23 cellular contexts compared by ENCODE assay signal in the genomic region with DNA sequence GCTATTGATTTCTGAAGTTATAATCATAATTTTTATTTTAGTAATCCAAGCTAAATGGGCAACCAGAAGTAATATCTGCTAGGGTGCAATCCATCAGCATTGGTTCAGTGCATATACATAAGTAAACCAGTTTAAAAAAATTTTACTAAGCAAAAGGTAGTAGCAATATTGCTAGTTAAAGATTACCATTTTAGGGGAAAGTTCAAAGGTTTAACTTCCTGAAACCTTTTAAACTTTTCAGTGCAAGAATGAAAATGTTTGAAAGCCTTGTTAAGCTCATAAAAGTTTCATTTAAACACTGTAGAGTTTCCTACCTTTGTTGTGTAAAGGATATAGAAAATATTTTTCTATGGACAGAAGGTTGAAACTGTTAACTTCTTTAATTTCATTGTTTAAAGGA. TPM values are rescaled to one million over a fixed set of nuclear protein-coding genes. Genes with fewer than 3 reads are reported as not detected.
A peak's percentile ranks its signal among the peaks of the same experiment; 100 is the strongest.
DNase-seq lines count a peak whose midpoint lies in the region; ATAC-seq and TF ChIP-seq lines count a peak whose summit lies in the region.
"Had no signal": no experiment of that assay in that cellular context is flagged by ENCODE, and none has a peak within 500 bp of the region (broad histone marks: within the 10 kb centered on the region; RNA-seq: fewer than 3 reads in every experiment).

No MANE protein-coding gene starts in this region.

- H3K9me3 ChIP-seq in OCI-LY3 (ENCODE audit: insufficient read depth, low read length), result no peaks in the 10 kb centered on the region
- no peaks in the 10 kb centered on the region for H3K9me3 ChIP-seq in hepatocyte (ENCODE audit: low read depth)
- no peaks in the 10 kb centered on the region for H3K9me3 ChIP-seq in right lobe of liver
- no peaks in the 10 kb centered on the region for H3K9me3 ChIP-seq in transverse colon
- no peaks in the 10 kb centered on the region for H3K9me3 ChIP-seq in CD4-positive, alpha-beta memory T cell (ENCODE audit: control insufficient read depth in 1 of 2, low read length in 2 of 2)
- no peaks in the 10 kb centered on the region for H3K9me3 ChIP-seq in left ventricle myocardium inferior (replicated peaks)
- H3K9me3 ChIP-seq: BLaER1 had no signal

- H3K4me2 ChIP-seq in OCI-LY3 (ENCODE audit: low read length) (peak overlapping the region; percentile 66), hepatocyte (peak overlapping the region; percentile 31)
- H3K4me2 ChIP-seq: BLaER1 had no signal

- peak overlapping the region in 1 of 7 donors; percentile 73 for H3K27ac Mint-ChIP-seq in CD4-positive, alpha-beta memory T cell

- intact Hi-C loops in right lobe of liver (cut with DNase I) (no loop called here), transverse colon (cut with DNase I; ENCODE audit: low total_unique reads) (no loop called here), left ventricle myocardium inferior (cut with micrococcal nuclease) (no loop called here)
- intact Hi-C loops in CD4-positive, alpha-beta memory T cell (cut with micrococcal nuclease), result no loop called here

- no peaks in the 10 kb centered on the region for H4K20me1 ChIP-seq in OCI-LY3 (ENCODE audit: insufficient read depth, low read length)
- H4K20me1 ChIP-seq in hepatocyte (ENCODE audit: insufficient read depth, poor library complexity, severe bottlenecking), result no peaks in the 10 kb centered on the region
- H4K20me1 ChIP-seq: BLaER1 had no signal

- H3K4me1 Mint-ChIP-seq in CD4-positive, alpha-beta memory T cell, result peaks cover 0 to 5% (median 3%) of the 10 kb centered on the region in 4 donors

- peak in 3 of 4 donors; percentile 24 to 54 (median 34) for ATAC-seq in right lobe of liver
- ATAC-seq: CD8-positive, alpha-beta T cell; Panc1; SK-N-SH treated with all-trans-retinoic acid at 6 μM for 48 hours had no signal

- H3K27ac ChIP-seq in OCI-LY3 (ENCODE audit: low read length) (peak overlapping the region; percentile 89), hepatocyte (peak overlapping the region; percentile 7), right lobe of liver (no peak overlapping the region), transverse colon (peak overlapping the region; percentile 48 to 73 (median 56)), left ventricle myocardium inferior (replicated peaks) (no peak overlapping the region)
- H3K27ac ChIP-seq in CD4-positive, alpha-beta memory T cell (ENCODE audit: low read depth, low read length), result no peak overlapping the region
- H3K27ac ChIP-seq: BLaER1 had no signal

- in situ Hi-C loops in transverse colon (cut with MboI; ENCODE audit: low pct_ligation_motif_present in 1 of 4, low pct_unique_long_range_greater_than_20kb in 1 of 4, low sequenced_read_pairs in 3 of 4), result no loop called here

- H3K27me3 Mint-ChIP-seq in CD4-positive, alpha-beta memory T cell, result no peaks in the 10 kb centered on the region

- peak overlapping the region; percentile 61 for H3K9ac ChIP-seq in OCI-LY3 (ENCODE audit: low read length)
- H3K9ac ChIP-seq: BLaER1 had no signal

- CTCF ChIA-PET in CD4-positive, alpha-beta memory T cell (lab: Charles Lee; ENCODE audit: partially characterized antibody), result no interaction called here

- H3K4me3 ChIP-seq in OCI-LY3 (ENCODE audit: low read length), result peak overlapping the region; percentile 46
- H3K4me3 ChIP-seq in hepatocyte, result no peak overlapping the region
- no peak overlapping the region for H3K4me3 ChIP-seq in right lobe of liver
- no peak overlapping the region for H3K4me3 ChIP-seq in transverse colon
- no peak overlapping the region for H3K4me3 ChIP-seq in CD4-positive, alpha-beta memory T cell (ENCODE audit: low read length in 2 of 2)
- H3K4me3 ChIP-seq in left ventricle myocardium inferior, result no peak overlapping the region
- H3K4me3 ChIP-seq: BLaER1 had no signal

- H3K4me3 Mint-ChIP-seq in CD4-positive, alpha-beta memory T cell, result no peak overlapping the region
- H3K4me3 Mint-ChIP-seq: CD8-positive, alpha-beta T cell had no signal

- H3K9me3 Mint-ChIP-seq in CD4-positive, alpha-beta memory T cell, result peaks cover 0 to 2% (median 0%) of the 10 kb centered on the region in 8 donors

- no peak overlapping the region for H2AFZ ChIP-seq in OCI-LY3 (ENCODE audit: low read depth, low read length)
- no peak overlapping the region for H2AFZ ChIP-seq in hepatocyte

- TF ChIP-seq CTCF in OCI-LY3 (IDR thresholded peaks at IDR 0.05; ENCODE audit: low read depth, low read length) (no peak), hepatocyte (IDR thresholded peaks at IDR 0.05; ENCODE audit: poor library complexity) (no peak), right lobe of liver (IDR thresholded peaks at IDR 0.05) (no peak), transverse colon (IDR thresholded peaks at IDR 0.05) (no peak), left ventricle myocardium inferior (IDR thresholded peaks at IDR 0.05; ENCODE audit: borderline replicate concordance) (no peak)

- H3K9me2 ChIP-seq in hepatocyte (replicated peaks; ENCODE audit: insufficient read depth), result no peaks in the 10 kb centered on the region

- POLR2A ChIA-PET in CD4-positive, alpha-beta memory T cell (lab: Charles Lee; ENCODE audit: partially characterized antibody), result no interaction called here

- H3K79me2 ChIP-seq in OCI-LY3 (ENCODE audit: low read length) (no peaks in the 10 kb centered on the region), hepatocyte (no peaks in the 10 kb centered on the region)

- DNase-seq in hepatocyte (ENCODE audit: low spot score) (no peak), right lobe of liver (no peak), transverse colon (no peak), midbrain (lab: John Stamatoyannopoulos, UW) (no peak), left ventricle myocardium inferior (no peak)
- DNase-seq in CD4-positive, alpha-beta memory T cell, result no peak
- DNase-seq: ACHN; Calu3; CD8-positive, alpha-beta T cell; DMS153; H7; KG1; NCI-H1092 treated with DMSO at 0.1 percent for 48 hours; NCI-H146; NCI-H2029; NCI-H226; NCI-H510A treated with DMSO at 0.1 percent for 48 hours; NCI-H748 treated with DMSO at 0.1 percent for 48 hours; SIG-M5 had no signal

- H3K36me3 ChIP-seq in OCI-LY3 (replicated peaks; ENCODE audit: low read depth, low read length), result peaks cover 3% of the 10 kb centered on the region
- H3K36me3 ChIP-seq in hepatocyte (replicated peaks; ENCODE audit: insufficient read depth, low read depth), result no peaks in the 10 kb centered on the region
- H3K36me3 ChIP-seq in right lobe of liver, result no peaks in the 10 kb centered on the region
- H3K36me3 ChIP-seq in transverse colon, result no peaks in the 10 kb centered on the region
- peaks cover 5% of the 10 kb centered on the region for H3K36me3 ChIP-seq in CD4-positive, alpha-beta memory T cell (ENCODE audit: insufficient read depth, low read length)
- H3K36me3 ChIP-seq in left ventricle myocardium inferior, result peaks cover 8% of the 10 kb centered on the region

- peaks cover 6 to 9% of the 10 kb centered on the region in 2 donors for H3K36me3 Mint-ChIP-seq in CD4-positive, alpha-beta memory T cell

- H3K27me3 ChIP-seq in OCI-LY3 (ENCODE audit: low read depth, low read length) (no peaks in the 10 kb centered on the region), hepatocyte (no peaks in the 10 kb centered on the region), right lobe of liver (no peaks in the 10 kb centered on the region), transverse colon (no peaks in the 10 kb centered on the region), left ventricle myocardium inferior (ENCODE audit: low read depth) (no peaks in the 10 kb centered on the region)
- H3K27me3 ChIP-seq in CD4-positive, alpha-beta memory T cell (ENCODE audit: insufficient read depth, low read length), result no peaks in the 10 kb centered on the region
- H3K27me3 ChIP-seq: BLaER1 had no signal

- H3K4me1 ChIP-seq in OCI-LY3 (ENCODE audit: low read length) (peaks cover 43% of the 10 kb centered on the region), hepatocyte (ENCODE audit: insufficient read depth) (no peaks in the 10 kb centered on the region), right lobe of liver (peaks cover 0 to 6% (median 3%) of the 10 kb centered on the region in 4 donors), transverse colon (peaks cover 0 to 25% (median 0%) of the 10 kb centered on the region in 4 donors), left ventricle myocardium inferior (peaks cover 10% of the 10 kb centered on the region)
- H3K4me1 ChIP-seq in CD4-positive, alpha-beta memory T cell (ENCODE audit: insufficient read depth, low read length), result no peaks in the 10 kb centered on the region
- H3K4me1 ChIP-seq: BLaER1 had no signal

- TF ChIP-seq POLR2A in right lobe of liver (IDR thresholded peaks at IDR 0.05), result no peak
- no peak for TF ChIP-seq POLR2A in transverse colon (IDR thresholded peaks at IDR 0.05)

- no peak for TF ChIP-seq EP300 in transverse colon (IDR thresholded peaks at IDR 0.05; ENCODE audit: low read depth)

RNA-seq across cellular contexts. Expression of gene EPB41L5, which starts 31.0 kb away (rescaled TPM):
- total RNA-seq in hepatocyte (41.7 and 42.2 TPM in 2 replicates), right lobe of liver (10 to 100 TPM; 27.1 to 54.1 (median 43.3) TPM), transverse colon (10 to 100 TPM; 11.1 to 36.5 (median 27.6) TPM), left ventricle myocardium inferior (9.1 TPM)
- polyA plus RNA-seq in hepatocyte, result 24.8 and 31.1 TPM in 2 replicates
- total RNA-seq in CD4-positive, alpha-beta memory T cell, result 1 to 10 TPM; 5.3 to 6.2 TPM
- polyA plus RNA-seq in CD4-positive, alpha-beta memory T cell, result 1 to 10 TPM; 1.4 to 2.9 TPM

Comparison
In these comparisons a context has a peak if more than half of its experiments do, and no peak if none do; other contexts are left out.
1. H3K27ac ChIP-seq: peak in OCI-LY3 (single experiment), hepatocyte (single experiment) and transverse colon (4 of 4); none in right lobe of liver (0 of 3), CD4-positive, alpha-beta memory T cell (single experiment) and left ventricle myocardium inferior (single experiment).